1 cellular context compared by ENCODE assay signal in the genomic region with DNA sequence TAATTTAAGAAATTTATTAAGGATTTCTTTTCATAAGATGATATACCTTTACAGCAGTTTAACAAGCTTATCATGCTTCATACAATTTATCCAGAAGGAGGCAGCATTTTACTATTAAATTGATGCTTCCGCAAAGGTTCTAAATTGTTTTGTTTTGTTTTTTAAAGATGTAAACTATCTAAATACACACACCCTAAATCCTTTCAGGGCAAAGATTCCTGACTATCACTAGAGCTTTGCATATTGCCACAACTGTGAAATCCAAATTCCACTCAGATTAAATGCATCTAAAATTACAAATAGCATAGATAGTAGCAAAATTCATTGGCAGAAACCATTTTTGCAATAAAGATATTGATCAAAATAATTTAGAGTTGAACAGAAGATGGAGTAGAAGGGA.
A peak's percentile ranks its signal among the peaks of the same experiment; 100 is the strongest.
TF ChIP-seq lines count a peak whose summit lies in the region.

No MANE protein-coding gene starts in this region.

TF ChIP-seq in H1, 55 proteins besides CTCF, POLR2A, EP300 and RAD21 (continued from another document):
- TF ChIP-seq, protein P1, sequence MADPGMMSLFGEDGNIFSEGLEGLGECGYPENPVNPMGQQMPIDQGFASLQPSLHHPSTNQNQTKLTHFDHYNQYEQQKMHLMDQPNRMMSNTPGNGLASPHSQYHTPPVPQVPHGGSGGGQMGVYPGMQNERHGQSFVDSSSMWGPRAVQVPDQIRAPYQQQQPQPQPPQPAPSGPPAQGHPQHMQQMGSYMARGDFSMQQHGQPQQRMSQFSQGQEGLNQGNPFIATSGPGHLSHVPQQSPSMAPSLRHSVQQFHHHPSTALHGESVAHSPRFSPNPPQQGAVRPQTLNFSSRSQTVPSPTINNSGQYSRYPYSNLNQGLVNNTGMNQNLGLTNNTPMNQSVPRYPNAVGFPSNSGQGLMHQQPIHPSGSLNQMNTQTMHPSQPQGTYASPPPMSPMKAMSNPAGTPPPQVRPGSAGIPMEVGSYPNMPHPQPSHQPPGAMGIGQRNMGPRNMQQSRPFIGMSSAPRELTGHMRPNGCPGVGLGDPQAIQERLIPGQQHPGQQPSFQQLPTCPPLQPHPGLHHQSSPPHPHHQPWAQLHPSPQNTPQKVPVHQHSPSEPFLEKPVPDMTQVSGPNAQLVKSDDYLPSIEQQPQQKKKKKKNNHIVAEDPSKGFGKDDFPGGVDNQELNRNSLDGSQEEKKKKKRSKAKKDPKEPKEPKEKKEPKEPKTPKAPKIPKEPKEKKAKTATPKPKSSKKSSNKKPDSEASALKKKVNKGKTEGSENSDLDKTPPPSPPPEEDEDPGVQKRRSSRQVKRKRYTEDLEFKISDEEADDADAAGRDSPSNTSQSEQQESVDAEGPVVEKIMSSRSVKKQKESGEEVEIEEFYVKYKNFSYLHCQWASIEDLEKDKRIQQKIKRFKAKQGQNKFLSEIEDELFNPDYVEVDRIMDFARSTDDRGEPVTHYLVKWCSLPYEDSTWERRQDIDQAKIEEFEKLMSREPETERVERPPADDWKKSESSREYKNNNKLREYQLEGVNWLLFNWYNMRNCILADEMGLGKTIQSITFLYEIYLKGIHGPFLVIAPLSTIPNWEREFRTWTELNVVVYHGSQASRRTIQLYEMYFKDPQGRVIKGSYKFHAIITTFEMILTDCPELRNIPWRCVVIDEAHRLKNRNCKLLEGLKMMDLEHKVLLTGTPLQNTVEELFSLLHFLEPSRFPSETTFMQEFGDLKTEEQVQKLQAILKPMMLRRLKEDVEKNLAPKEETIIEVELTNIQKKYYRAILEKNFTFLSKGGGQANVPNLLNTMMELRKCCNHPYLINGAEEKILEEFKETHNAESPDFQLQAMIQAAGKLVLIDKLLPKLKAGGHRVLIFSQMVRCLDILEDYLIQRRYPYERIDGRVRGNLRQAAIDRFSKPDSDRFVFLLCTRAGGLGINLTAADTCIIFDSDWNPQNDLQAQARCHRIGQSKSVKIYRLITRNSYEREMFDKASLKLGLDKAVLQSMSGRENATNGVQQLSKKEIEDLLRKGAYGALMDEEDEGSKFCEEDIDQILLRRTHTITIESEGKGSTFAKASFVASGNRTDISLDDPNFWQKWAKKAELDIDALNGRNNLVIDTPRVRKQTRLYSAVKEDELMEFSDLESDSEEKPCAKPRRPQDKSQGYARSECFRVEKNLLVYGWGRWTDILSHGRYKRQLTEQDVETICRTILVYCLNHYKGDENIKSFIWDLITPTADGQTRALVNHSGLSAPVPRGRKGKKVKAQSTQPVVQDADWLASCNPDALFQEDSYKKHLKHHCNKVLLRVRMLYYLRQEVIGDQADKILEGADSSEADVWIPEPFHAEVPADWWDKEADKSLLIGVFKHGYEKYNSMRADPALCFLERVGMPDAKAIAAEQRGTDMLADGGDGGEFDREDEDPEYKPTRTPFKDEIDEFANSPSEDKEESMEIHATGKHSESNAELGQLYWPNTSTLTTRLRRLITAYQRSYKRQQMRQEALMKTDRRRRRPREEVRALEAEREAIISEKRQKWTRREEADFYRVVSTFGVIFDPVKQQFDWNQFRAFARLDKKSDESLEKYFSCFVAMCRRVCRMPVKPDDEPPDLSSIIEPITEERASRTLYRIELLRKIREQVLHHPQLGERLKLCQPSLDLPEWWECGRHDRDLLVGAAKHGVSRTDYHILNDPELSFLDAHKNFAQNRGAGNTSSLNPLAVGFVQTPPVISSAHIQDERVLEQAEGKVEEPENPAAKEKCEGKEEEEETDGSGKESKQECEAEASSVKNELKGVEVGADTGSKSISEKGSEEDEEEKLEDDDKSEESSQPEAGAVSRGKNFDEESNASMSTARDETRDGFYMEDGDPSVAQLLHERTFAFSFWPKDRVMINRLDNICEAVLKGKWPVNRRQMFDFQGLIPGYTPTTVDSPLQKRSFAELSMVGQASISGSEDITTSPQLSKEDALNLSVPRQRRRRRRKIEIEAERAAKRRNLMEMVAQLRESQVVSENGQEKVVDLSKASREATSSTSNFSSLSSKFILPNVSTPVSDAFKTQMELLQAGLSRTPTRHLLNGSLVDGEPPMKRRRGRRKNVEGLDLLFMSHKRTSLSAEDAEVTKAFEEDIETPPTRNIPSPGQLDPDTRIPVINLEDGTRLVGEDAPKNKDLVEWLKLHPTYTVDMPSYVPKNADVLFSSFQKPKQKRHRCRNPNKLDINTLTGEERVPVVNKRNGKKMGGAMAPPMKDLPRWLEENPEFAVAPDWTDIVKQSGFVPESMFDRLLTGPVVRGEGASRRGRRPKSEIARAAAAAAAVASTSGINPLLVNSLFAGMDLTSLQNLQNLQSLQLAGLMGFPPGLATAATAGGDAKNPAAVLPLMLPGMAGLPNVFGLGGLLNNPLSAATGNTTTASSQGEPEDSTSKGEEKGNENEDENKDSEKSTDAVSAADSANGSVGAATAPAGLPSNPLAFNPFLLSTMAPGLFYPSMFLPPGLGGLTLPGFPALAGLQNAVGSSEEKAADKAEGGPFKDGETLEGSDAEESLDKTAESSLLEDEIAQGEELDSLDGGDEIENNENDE (IDR thresholded peaks at IDR 0.05; ENCODE audit: insufficient replicate concordance, low read length), result peak; percentile 51
- no peak for TF ChIP-seq NRF1 (IDR thresholded peaks at IDR 0.05; ENCODE audit: low read depth, low read length)
- no peak for TF ChIP-seq EZH2 (IDR thresholded peaks at IDR 0.05; ENCODE audit: low read depth, low read length, severe bottlenecking)
